ENCODE assay signal across 21 cellular contexts in genomic region chr10:829241-829640, GRCh38.
DNase-seq lines count a peak whose midpoint lies in the region; TF ChIP-seq lines count a peak whose summit lies in the region.
"Had no signal": no experiment of that assay in that cellular context is flagged by ENCODE, and none has a peak within 500 bp of the region (broad histone marks: within the 10 kb centered on the region; RNA-seq: fewer than 3 reads in every experiment).

No MANE protein-coding gene starts in this region.

- H3K4me3 Mint-ChIP-seq in activated naive CD4-positive, alpha-beta T cell treated with anti-CD3 and anti-CD28 coated beads, Interleukin-2, amount 50 U/mL, for 24 hours = no peak overlapping the region
- peak overlapping the region; percentile 75 for H3K4me3 Mint-ChIP-seq in endothelial cell (ENCODE audit: unreplicated experiment)
- no peak overlapping the region for H3K4me3 Mint-ChIP-seq in progenitor cell of endocrine pancreas (ENCODE audit: low read depth)
- H3K4me3 Mint-ChIP-seq: B cell; CD4-positive, CD25-positive, alpha-beta regulatory T cell; CD8-positive, alpha-beta T cell had no signal

- H3K27ac Mint-ChIP-seq in activated naive CD4-positive, alpha-beta T cell treated with anti-CD3 and anti-CD28 coated beads, Interleukin-2, amount 50 U/mL, for 24 hours = peak overlapping the region; percentile 61
- H3K27ac Mint-ChIP-seq in endothelial cell (ENCODE audit: unreplicated experiment) (no peak overlapping the region), progenitor cell of endocrine pancreas (peak overlapping the region; percentile 50)
- H3K27ac Mint-ChIP-seq: B cell had no signal

- H3K9me3 Mint-ChIP-seq in activated naive CD4-positive, alpha-beta T cell treated with anti-CD3 and anti-CD28 coated beads, Interleukin-2, amount 50 U/mL, for 24 hours = no peaks in the 10 kb centered on the region
- H3K9me3 Mint-ChIP-seq in endothelial cell (ENCODE audit: unreplicated experiment) (no peaks in the 10 kb centered on the region), progenitor cell of endocrine pancreas (ENCODE audit: low read depth) (no peaks in the 10 kb centered on the region)
- H3K9me3 Mint-ChIP-seq: CD4-positive, CD25-positive, alpha-beta regulatory T cell; CD8-positive, alpha-beta T cell had no signal

- DNase-seq in activated naive CD4-positive, alpha-beta T cell (lab: John Stamatoyannopoulos, UW) = no peak
- no peak for DNase-seq in endothelial cell (ENCODE audit: low spot score)
- no peak for DNase-seq in progenitor cell of endocrine pancreas (ENCODE audit: low spot score, unreplicated experiment)
- no peak for DNase-seq in activated effector memory CD4-positive, alpha-beta T cell treated with anti-CD3 and anti-CD28 coated beads, Interleukin-2, amount 50 U/mL, for 16 hours
- DNase-seq in hypothalamus (lab: John Stamatoyannopoulos, UW) = no peak
- DNase-seq in DMS114 treated with DMSO at 0.1 percent for 48 hours (lab: John Stamatoyannopoulos, UW; ENCODE audit: unreplicated experiment) = no peak
- DNase-seq: Caco-2; CD4-positive, CD25-positive, alpha-beta regulatory T cell; CD8-positive, alpha-beta T cell; DMS79; EL; GDM1; GOT3; H7; HCEC 1CT had no signal

- H3K27me3 Mint-ChIP-seq in activated naive CD4-positive, alpha-beta T cell treated with anti-CD3 and anti-CD28 coated beads, Interleukin-2, amount 50 U/mL, for 24 hours = no peaks in the 10 kb centered on the region
- peaks cover 1% of the 10 kb centered on the region for H3K27me3 Mint-ChIP-seq in endothelial cell (ENCODE audit: unreplicated experiment)
- no peaks in the 10 kb centered on the region for H3K27me3 Mint-ChIP-seq in progenitor cell of endocrine pancreas
- H3K27me3 Mint-ChIP-seq: B cell; CD4-positive, CD25-positive, alpha-beta regulatory T cell had no signal

- peaks cover 28% of the 10 kb centered on the region for H3K36me3 Mint-ChIP-seq in activated naive CD4-positive, alpha-beta T cell treated with anti-CD3 and anti-CD28 coated beads, Interleukin-2, amount 50 U/mL, for 24 hours
- peaks cover 29% of the 10 kb centered on the region for H3K36me3 Mint-ChIP-seq in endothelial cell (ENCODE audit: low read depth, unreplicated experiment)
- H3K36me3 Mint-ChIP-seq in progenitor cell of endocrine pancreas (ENCODE audit: insufficient read depth) = peaks cover 34% of the 10 kb centered on the region

- H3K4me1 Mint-ChIP-seq in activated naive CD4-positive, alpha-beta T cell treated with anti-CD3 and anti-CD28 coated beads, Interleukin-2, amount 50 U/mL, for 24 hours = no peaks in the 10 kb centered on the region
- H3K4me1 Mint-ChIP-seq in endothelial cell (ENCODE audit: unreplicated experiment) (peaks cover 9% of the 10 kb centered on the region), progenitor cell of endocrine pancreas (ENCODE audit: low read depth) (peaks cover 3% of the 10 kb centered on the region)

- TF ChIP-seq CTCF in VCaP (conservative IDR thresholded peaks at IDR 0.05) = no peak
- no peak for TF ChIP-seq CTCF in endothelial cell (IDR thresholded peaks at IDR 0.05; ENCODE audit: unreplicated experiment)
- no peak for TF ChIP-seq CTCF in progenitor cell of endocrine pancreas (IDR thresholded peaks at IDR 0.05; ENCODE audit: unreplicated experiment)

- H3K27ac ChIP-seq in VCaP = peak overlapping the region; percentile 96
- H3K27ac ChIP-seq: 22Rv1, BLaER1, C4-2B had no signal
